In genomic region chr2:112996635-112997034, GRCh38 we compare ENCODE assay signal across 13 cellular contexts. TPM values are rescaled to one million over a fixed set of nuclear protein-coding genes. Genes with fewer than 3 reads are reported as not detected.
DNase-seq lines count a peak whose midpoint lies in the region; ATAC-seq and TF ChIP-seq lines count a peak whose summit lies in the region.
"Had no signal": no experiment of that assay in that cellular context is flagged by ENCODE, and none has a peak within 500 bp of the region (broad histone marks: within the 10 kb centered on the region; RNA-seq: fewer than 3 reads in every experiment).

No MANE protein-coding gene starts in this region.

- peak overlapping the region; percentile 80 for H3K27ac Mint-ChIP-seq in T-helper 2 cell treated with Interferon-gamma antibody and Interleukin-4, amounts not matched to agents 5 μg/mL and 100 μg/mL, for 36 hours
- peak overlapping the region; percentile 29 for H3K27ac Mint-ChIP-seq in stimulated activated naive CD8-positive, alpha-beta T cell treated with anti-CD3 and anti-CD28 coated beads, Interleukin-15, Interleukin-2, amounts not matched to agents 100 ng/mL and 50 ng/mL, for 24 hours
- H3K27ac Mint-ChIP-seq in chondrocyte (ENCODE audit: unreplicated experiment): no peak overlapping the region

- H3K4me3 Mint-ChIP-seq in T-helper 2 cell treated with Interferon-gamma antibody and Interleukin-4, amounts not matched to agents 5 μg/mL and 100 μg/mL, for 36 hours: peak overlapping the region; percentile 58
- peak overlapping the region; percentile 24 for H3K4me3 Mint-ChIP-seq in stimulated activated naive CD8-positive, alpha-beta T cell treated with anti-CD3 and anti-CD28 coated beads, Interleukin-15, Interleukin-2, amounts not matched to agents 100 ng/mL and 50 ng/mL, for 24 hours
- no peak overlapping the region for H3K4me3 Mint-ChIP-seq in chondrocyte (ENCODE audit: unreplicated experiment)

- TF ChIP-seq CTCF in chondrocyte (IDR thresholded peaks at IDR 0.05): no peak

- H3K4me1 Mint-ChIP-seq in T-helper 2 cell treated with Interferon-gamma antibody and Interleukin-4, amounts not matched to agents 5 μg/mL and 100 μg/mL, for 36 hours (ENCODE audit: low read depth): peaks cover 30% of the 10 kb centered on the region
- peaks cover 30% of the 10 kb centered on the region for H3K4me1 Mint-ChIP-seq in stimulated activated naive CD8-positive, alpha-beta T cell treated with anti-CD3 and anti-CD28 coated beads, Interleukin-15, Interleukin-2, amounts not matched to agents 100 ng/mL and 50 ng/mL, for 24 hours (ENCODE audit: low read depth)
- H3K4me1 Mint-ChIP-seq in chondrocyte (ENCODE audit: low read depth): no peaks in the 10 kb centered on the region

- H3K27me3 Mint-ChIP-seq in T-helper 2 cell treated with Interferon-gamma antibody and Interleukin-4, amounts not matched to agents 5 μg/mL and 100 μg/mL, for 36 hours (ENCODE audit: low read depth): no peaks in the 10 kb centered on the region
- peaks cover 5% of the 10 kb centered on the region for H3K27me3 Mint-ChIP-seq in stimulated activated naive CD8-positive, alpha-beta T cell treated with anti-CD3 and anti-CD28 coated beads, Interleukin-15, Interleukin-2, amounts not matched to agents 100 ng/mL and 50 ng/mL, for 24 hours
- peaks cover 29% of the 10 kb centered on the region for H3K27me3 Mint-ChIP-seq in chondrocyte (ENCODE audit: low read depth)

- peak; percentile 69 for DNase-seq in T-helper 2 cell treated with Interferon-gamma antibody and Interleukin-4, amounts not matched to agents 5 μg/mL and 100 μg/mL, for 36 hours (ENCODE audit: low spot score)
- peak; percentile 53 to 61 for DNase-seq in activated T-cell treated with anti-CD3 and anti-CD28 coated beads, Interleukin-2, amount 50 U/mL, for 48 hours
- peak; percentile 21 to 39 for DNase-seq in stimulated activated CD4-positive, alpha-beta T cell treated with anti-CD3 and anti-CD28 coated beads, Interleukin-12 subunit alpha, Interleukin-12 subunit beta, amount 100 ng/mL, for 24 hours (ENCODE audit: low read depth in 2 of 2)
- DNase-seq in retina (no peak), chondrocyte (ENCODE audit: low spot score) (no peak), NCI-H187 (lab: John Stamatoyannopoulos, UW) (no peak)
- DNase-seq: NCI-H524 treated with DMSO at 0.1 percent for 48 hours had no signal

- H3K36me3 Mint-ChIP-seq in T-helper 2 cell treated with Interferon-gamma antibody and Interleukin-4, amounts not matched to agents 5 μg/mL and 100 μg/mL, for 36 hours (ENCODE audit: low read depth): peaks cover 25% of the 10 kb centered on the region
- H3K36me3 Mint-ChIP-seq in stimulated activated naive CD8-positive, alpha-beta T cell treated with anti-CD3 and anti-CD28 coated beads, Interleukin-15, Interleukin-2, amounts not matched to agents 100 ng/mL and 50 ng/mL, for 24 hours (ENCODE audit: low read depth): peaks cover 12% of the 10 kb centered on the region
- H3K36me3 Mint-ChIP-seq in chondrocyte (ENCODE audit: low read depth): peaks cover 4% of the 10 kb centered on the region

- peaks cover 51% of the 10 kb centered on the region for H3K9me3 Mint-ChIP-seq in T-helper 2 cell treated with Interferon-gamma antibody and Interleukin-4, amounts not matched to agents 5 μg/mL and 100 μg/mL, for 36 hours
- H3K9me3 Mint-ChIP-seq in stimulated activated naive CD8-positive, alpha-beta T cell treated with anti-CD3 and anti-CD28 coated beads, Interleukin-15, Interleukin-2, amounts not matched to agents 100 ng/mL and 50 ng/mL, for 24 hours: peaks cover 38% of the 10 kb centered on the region
- H3K9me3 Mint-ChIP-seq in chondrocyte (ENCODE audit: low read depth): peaks cover 28% of the 10 kb centered on the region

- ATAC-seq in HG02852 (IDR thresholded peaks at IDR 0.05; ENCODE audit: unreplicated experiment): no peak

RNA-seq across cellular contexts. Expression of gene IL36A, which starts 8.6 kb away (rescaled TPM):
- not detected in 3 replicates for total RNA-seq in chondrocyte
- total RNA-seq: glomerular endothelial cell, HT1080, mesenteric fat pad had no signal

RNA-seq across cellular contexts. Expression of gene IL36G, which starts 18.8 kb away (rescaled TPM):
- total RNA-seq in chondrocyte: not detected in 3 replicates
- total RNA-seq: glomerular endothelial cell; HT1080; mesenteric fat pad; T-helper 1 cell treated with Interleukin-12 subunit alpha and Interleukin-12 subunit beta and Interleukin-4 antibody, amounts not matched to agents 30 ng/mL and 1 ng/mL, for 36 hours had no signal

RNA-seq across cellular contexts. Expression of gene IL36B, which starts 56.0 kb away (rescaled TPM):
- total RNA-seq in chondrocyte: not detected in 3 replicates
- total RNA-seq: glomerular endothelial cell; HT1080; mesenteric fat pad; T-helper 1 cell treated with Interleukin-12 subunit alpha and Interleukin-12 subunit beta and Interleukin-4 antibody, amounts not matched to agents 30 ng/mL and 1 ng/mL, for 36 hours had no signal

Comparison
In these comparisons a context has a peak if more than half of its experiments do, and no peak if none do; other contexts are left out.
1. DNase-seq: peak in T-helper 2 cell treated with Interferon-gamma antibody and Interleukin-4, amounts not matched to agents 5 μg/mL and 100 μg/mL, for 36 hours (single experiment), activated T-cell treated with anti-CD3 and anti-CD28 coated beads, Interleukin-2, amount 50 U/mL, for 48 hours (2 of 2) and stimulated activated CD4-positive, alpha-beta T cell treated with anti-CD3 and anti-CD28 coated beads, Interleukin-12 subunit alpha, Interleukin-12 subunit beta, amount 100 ng/mL, for 24 hours (2 of 2); none in retina (single experiment), chondrocyte (single experiment) and NCI-H187 (0 of 2).